ENCODE assay signal across 16 cellular contexts in the genomic region with DNA sequence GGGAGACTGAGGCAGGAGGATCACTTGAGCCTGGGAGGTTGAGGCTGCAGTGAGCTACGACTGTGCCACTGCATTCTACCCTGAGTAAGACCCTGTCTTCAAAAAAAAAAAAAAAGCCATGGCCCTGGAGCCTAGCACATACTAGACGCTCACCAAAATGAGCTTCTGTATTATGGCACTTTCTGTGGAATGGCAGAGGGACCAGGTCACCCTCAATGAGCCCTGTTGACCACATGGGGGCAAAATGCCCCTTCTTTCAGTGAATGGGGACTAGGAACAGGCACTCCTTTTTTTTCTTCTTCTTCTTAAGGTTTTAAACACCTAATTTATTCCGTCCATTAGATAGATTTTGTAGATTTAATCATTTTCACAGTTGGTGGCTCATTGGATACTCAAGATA. TPM values are rescaled to one million over a fixed set of nuclear protein-coding genes. Genes with fewer than 3 reads are reported as not detected.
DNase-seq lines count a peak whose midpoint lies in the region; ATAC-seq and TF ChIP-seq lines count a peak whose summit lies in the region.
"Had no signal": no experiment of that assay in that cellular context is flagged by ENCODE, and none has a peak within 500 bp of the region (broad histone marks: within the 10 kb centered on the region; RNA-seq: fewer than 3 reads in every experiment).

No MANE protein-coding gene starts in this region.

- no peaks in the 10 kb centered on the region for H3K36me3 ChIP-seq in kidney epithelial cell (ENCODE audit: control insufficient read depth, insufficient read depth, low read length)
- H3K36me3 ChIP-seq: BLaER1, left ventricle myocardium inferior had no signal

- peak; percentile 10 for TF ChIP-seq CTCF in GM12873 (IDR thresholded peaks at IDR 0.05; ENCODE audit: insufficient read depth, low read depth, low read length, missing control alignments)
- TF ChIP-seq CTCF in kidney epithelial cell (IDR thresholded peaks at IDR 0.05; ENCODE audit: insufficient read depth, low read length, poor library complexity, severe bottlenecking): peak; percentile 7

- H3K4me3 ChIP-seq in kidney epithelial cell (ENCODE audit: low read depth, low read length): no peak overlapping the region
- H3K4me3 ChIP-seq: BLaER1, left ventricle myocardium inferior had no signal

- in situ Hi-C loops in ACHN (cut with HindIII; ENCODE audit: low pct_ligation_motif_present, low pct_unique_long_range_greater_than_20kb, low sequenced_read_pairs): no loop called here

- peak; percentile 12 for DNase-seq in ACHN
- peak; percentile 45 for DNase-seq in RPMI8226
- DNase-seq in kidney epithelial cell (ENCODE audit: low read depth): no peak
- no peak for DNase-seq in activated CD4-positive, alpha-beta T cell treated with anti-CD3 and anti-CD28 coated beads, Interleukin-2, amount 50 U/mL, for 4 hours
- DNase-seq in superior temporal gyrus (ENCODE audit: extremely low spot score): no peak
- DNase-seq: caudate nucleus; DMS79; effector memory CD8-positive, alpha-beta T cell; left ventricle myocardium inferior; NCI-H1930; T-cell had no signal

- no peak for ATAC-seq in GM21737 (IDR thresholded peaks at IDR 0.05; ENCODE audit: unreplicated experiment)
- ATAC-seq: activated CD4-positive, CD25-positive, alpha-beta regulatory T cell treated with anti-CD3 and anti-CD28 coated beads, Interleukin-2, amount 50 U/mL, for 24 hours; effector memory CD8-positive, alpha-beta T cell; Panc1; T-cell had no signal

- H3K27me3 ChIP-seq in kidney epithelial cell (ENCODE audit: control insufficient read depth, insufficient read depth, low read length): peaks cover 4% of the 10 kb centered on the region
- H3K27me3 ChIP-seq: BLaER1 had no signal

RNA-seq across cellular contexts. Expression of a gene that starts 50.5 kb away (rescaled TPM):
- total RNA-seq in kidney epithelial cell: 0.58 and 1.1 TPM in 2 replicates

Comparison
In these comparisons a context has a peak if more than half of its experiments do, and no peak if none do; other contexts are left out.
1. DNase-seq: peak in ACHN (single experiment) and RPMI8226 (single experiment); none in kidney epithelial cell (single experiment), activated CD4-positive, alpha-beta T cell treated with anti-CD3 and anti-CD28 coated beads, Interleukin-2, amount 50 U/mL, for 4 hours (0 of 2) and superior temporal gyrus (single experiment).